In the genomic region with DNA sequence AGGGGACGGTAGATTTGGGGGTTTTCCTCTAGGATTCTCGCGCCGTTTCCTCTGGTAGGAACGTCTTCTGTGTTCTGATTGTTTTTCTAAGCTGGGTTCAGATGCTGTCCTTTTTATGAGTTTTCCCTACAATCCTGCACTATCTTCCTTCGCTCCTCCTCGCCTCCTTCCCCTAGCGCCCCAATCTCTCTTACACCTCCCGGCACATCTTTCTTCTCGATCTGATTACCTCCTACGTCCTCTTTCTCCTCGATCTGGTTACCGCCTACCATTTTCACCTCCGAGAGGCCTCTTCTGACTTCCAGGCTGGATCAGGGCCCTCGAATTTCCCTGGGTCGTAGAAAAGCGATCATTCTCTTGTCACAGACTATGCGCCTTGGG, we compare ENCODE assay signal across 7 cellular contexts. TPM values are rescaled to one million over a fixed set of nuclear protein-coding genes. Genes with fewer than 3 reads are reported as not detected.
A peak's percentile ranks its signal among the peaks of the same experiment; 100 is the strongest.
DNase-seq lines count a peak whose midpoint lies in the region; ATAC-seq, FAIRE-seq and TF ChIP-seq lines count a peak whose summit lies in the region.

No MANE protein-coding gene starts in this region.

- no peaks in the 10 kb centered on the region for H3K27me3 Mint-ChIP-seq in activated naive CD8-positive, alpha-beta T cell

- under 1% methylated on average over 18 of the region's 18 CpGs for WGBS in suprapubic skin

- FAIRE-seq in GM12891 (lab: Jason Lieb, UNC): no peak

- no peaks in the 10 kb centered on the region for H3K9me3 ChIP-seq in suprapubic skin

- peak overlapping the region; percentile 95 for H3K27ac ChIP-seq in suprapubic skin

- TF ChIP-seq EP300 in suprapubic skin (IDR thresholded peaks at IDR 0.05): no peak

- no peaks in the 10 kb centered on the region for H3K27me3 ChIP-seq in suprapubic skin

- H3K36me3 Mint-ChIP-seq in activated naive CD8-positive, alpha-beta T cell: peaks cover 2% of the 10 kb centered on the region

- H3K9me3 Mint-ChIP-seq in activated naive CD8-positive, alpha-beta T cell (ENCODE audit: low read depth): no peaks in the 10 kb centered on the region

- no peak for TF ChIP-seq CTCF in suprapubic skin (IDR thresholded peaks at IDR 0.05)

- peaks cover 51% of the 10 kb centered on the region for H3K4me1 Mint-ChIP-seq in activated naive CD8-positive, alpha-beta T cell (ENCODE audit: low read depth)

- H3K4me1 ChIP-seq in suprapubic skin: peaks cover 54% of the 10 kb centered on the region

- TF ChIP-seq POLR2A in suprapubic skin (IDR thresholded peaks at IDR 0.05): no peak
- TF ChIP-seq POLR2A in GM12891 (IDR thresholded peaks at IDR 0.05; ENCODE audit: low read depth, low read length): no peak

- peak overlapping the region; percentile 97 for H3K4me3 Mint-ChIP-seq in activated naive CD8-positive, alpha-beta T cell

- peak; percentile 11 for ATAC-seq in GM19035 (IDR thresholded peaks at IDR 0.05; ENCODE audit: unreplicated experiment)
- ATAC-seq in HG03139 (IDR thresholded peaks at IDR 0.05; ENCODE audit: unreplicated experiment): peak; percentile 18

- peak overlapping the region; percentile 92 for H3K4me3 ChIP-seq in suprapubic skin

- peaks cover 46% of the 10 kb centered on the region for H3K36me3 ChIP-seq in suprapubic skin

- DNase-seq in kidney glomerular epithelial cell (lab: John Stamatoyannopoulos, UW): peak; percentile 17
- DNase-seq in suprapubic skin (ENCODE audit: low spot score in 2 of 2): no peak
- no peak for DNase-seq in NCI-H1694 treated with DMSO at 0.1 percent for 48 hours (lab: John Stamatoyannopoulos, UW)
- DNase-seq in GM12891 (ENCODE audit: insufficient read length, low spot score): no peak

- H3K27ac Mint-ChIP-seq in activated naive CD8-positive, alpha-beta T cell: peak overlapping the region; percentile 99

TF ChIP-seq in GM12891, 5 proteins besides CTCF, POLR2A, EP300 and RAD21:
- TF ChIP-seq PAX5 (IDR thresholded peaks at IDR 0.05; ENCODE audit: insufficient read depth, low read length, severe bottlenecking) (no peak), POLR2AphosphoS5 (IDR thresholded peaks at IDR 0.05; ENCODE audit: low read depth, low read length) (no peak), TAF1 (IDR thresholded peaks at IDR 0.05; ENCODE audit: low read depth, low read length) (no peak), POU2F2 (IDR thresholded peaks at IDR 0.05; ENCODE audit: low read depth, low read length) (no peak), SPI1 (IDR thresholded peaks at IDR 0.05; ENCODE audit: low read depth, low read length) (no peak)

RNA-seq across cellular contexts. Expression of a gene that starts 0.4 kb away (rescaled TPM):
- 10 to 100 TPM; 50.3 to 71.4 (median 60.3) TPM for total RNA-seq in suprapubic skin
- 93.9 TPM for polyA plus RNA-seq in GM12891 (2012; ENCODE audit: low read depth, missing spikeins)

RNA-seq across cellular contexts. Expression of a gene that starts 0.8 kb away (rescaled TPM):
- 10 to 100 TPM; 47.2 to 68.5 (median 48.3) TPM for total RNA-seq in suprapubic skin
- polyA plus RNA-seq in GM12891 (2012; ENCODE audit: low read depth, missing spikeins): 123 TPM

RNA-seq across cellular contexts. Expression of a gene that starts 29.4 kb away (rescaled TPM):
- total RNA-seq in suprapubic skin: 10 to 100 TPM in 2 of 4 donors, 1 to 10 TPM in 2; 7.7 to 14.8 (median 10.7) TPM
- 4.4 TPM for polyA plus RNA-seq in GM12891 (2012; ENCODE audit: low read depth, missing spikeins)

RNA-seq across cellular contexts. Expression of a gene that starts 29.6 kb away (rescaled TPM):
- total RNA-seq in suprapubic skin: 10 to 100 TPM; 35.0 to 59.9 (median 41.7) TPM
- polyA plus RNA-seq in GM12891 (2012; ENCODE audit: low read depth, missing spikeins): 37.3 TPM

RNA-seq across cellular contexts. Expression of a gene that starts 34.7 kb away (rescaled TPM):
- total RNA-seq in suprapubic skin: 10 to 100 TPM; 48.9 to 66.9 (median 64.2) TPM
- polyA plus RNA-seq in GM12891 (2012; ENCODE audit: low read depth, missing spikeins): 631 TPM
